9 cellular contexts compared by ENCODE assay signal in genomic region chr5:78886650-78887230, GRCh38.
A peak's percentile ranks its signal among the peaks of the same experiment; 100 is the strongest.
DNase-seq lines count a peak whose midpoint lies in the region; ATAC-seq and TF ChIP-seq lines count a peak whose summit lies in the region.
"Had no signal": no experiment of that assay in that cellular context is flagged by ENCODE, and none has a peak within 500 bp of the region (broad histone marks: within the 10 kb centered on the region; RNA-seq: fewer than 3 reads in every experiment).

No MANE protein-coding gene starts in this region.

- H3K36me3 Mint-ChIP-seq in neural crest cell (ENCODE audit: low read depth) = peaks cover 8% of the 10 kb centered on the region
- H3K36me3 Mint-ChIP-seq in T-helper 2 cell treated with Interferon-gamma antibody and Interleukin-4, amounts not matched to agents 5 μg/mL and 100 μg/mL, for 36 hours (ENCODE audit: low read depth) = peaks cover 4% of the 10 kb centered on the region

- in situ Hi-C loops in KBM-7 (cut with MboI; ENCODE audit: low pct_unique_long_range_greater_than_20kb, low sequenced_read_pairs) = loop anchor here (25.0 kb wide), 1 partner anchor 349 kb away; no protein-coding TSS in a partner anchor

- no peaks in the 10 kb centered on the region for H3K9me3 Mint-ChIP-seq in neural crest cell
- no peaks in the 10 kb centered on the region for H3K9me3 Mint-ChIP-seq in T-helper 2 cell treated with Interferon-gamma antibody and Interleukin-4, amounts not matched to agents 5 μg/mL and 100 μg/mL, for 36 hours

- peak; percentile 61 for TF ChIP-seq CTCF in cardiac fibroblast (IDR thresholded peaks at IDR 0.05; ENCODE audit: low read depth, low read length)
- peak; percentile 74 for TF ChIP-seq CTCF in neural crest cell (conservative IDR thresholded peaks at IDR 0.05)

- no peaks in the 10 kb centered on the region for H3K4me1 Mint-ChIP-seq in neural crest cell
- H3K4me1 Mint-ChIP-seq in T-helper 2 cell treated with Interferon-gamma antibody and Interleukin-4, amounts not matched to agents 5 μg/mL and 100 μg/mL, for 36 hours (ENCODE audit: low read depth) = peaks cover 16% of the 10 kb centered on the region

- ATAC-seq in HG03097 (IDR thresholded peaks at IDR 0.05; ENCODE audit: low FRiP score, unreplicated experiment) = no peak
- no peak for ATAC-seq in GM21825 (IDR thresholded peaks at IDR 0.05; ENCODE audit: unreplicated experiment)

- no peak overlapping the region for H3K27ac Mint-ChIP-seq in neural crest cell (ENCODE audit: unreplicated experiment)
- no peak overlapping the region for H3K27ac Mint-ChIP-seq in T-helper 2 cell treated with Interferon-gamma antibody and Interleukin-4, amounts not matched to agents 5 μg/mL and 100 μg/mL, for 36 hours

- H3K4me3 ChIP-seq in cardiac fibroblast (replicated peaks in 1 of 2; ENCODE audit: low read depth in 2 of 2, low read length in 2 of 2) = no peak overlapping the region

- H3K4me3 Mint-ChIP-seq in neural crest cell = no peak overlapping the region
- H3K4me3 Mint-ChIP-seq in T-helper 2 cell treated with Interferon-gamma antibody and Interleukin-4, amounts not matched to agents 5 μg/mL and 100 μg/mL, for 36 hours = no peak overlapping the region

- no peaks in the 10 kb centered on the region for H3K27me3 Mint-ChIP-seq in neural crest cell (ENCODE audit: low read depth)
- no peaks in the 10 kb centered on the region for H3K27me3 Mint-ChIP-seq in T-helper 2 cell treated with Interferon-gamma antibody and Interleukin-4, amounts not matched to agents 5 μg/mL and 100 μg/mL, for 36 hours (ENCODE audit: low read depth)

- peak; percentile 35 for DNase-seq in DMS53 (lab: John Stamatoyannopoulos, UW)
- DNase-seq in KBM-7 = peak; percentile 44
- peak; percentile 35 to 46 for DNase-seq in cardiac fibroblast (ENCODE audit: low read depth in 2 of 2)
- no peak for DNase-seq in neural crest cell (ENCODE audit: low read depth, low spot score)
- DNase-seq in COLO668 (lab: John Stamatoyannopoulos, UW; ENCODE audit: unreplicated experiment) = no peak
- no peak for DNase-seq in T-helper 2 cell treated with Interferon-gamma antibody and Interleukin-4, amounts not matched to agents 5 μg/mL and 100 μg/mL, for 36 hours (ENCODE audit: low spot score)
- DNase-seq: NCI-H1417 had no signal

Comparison
In these comparisons a context has a peak if more than half of its experiments do, and no peak if none do; other contexts are left out.
1. DNase-seq: peak in DMS53 (single experiment), KBM-7 (single experiment) and cardiac fibroblast (2 of 2); none in neural crest cell (single experiment), COLO668 (single experiment) and T-helper 2 cell treated with Interferon-gamma antibody and Interleukin-4, amounts not matched to agents 5 μg/mL and 100 μg/mL, for 36 hours (single experiment).